8 cellular contexts compared by ENCODE assay signal in genomic region chr11:64000026-64000739, GRCh38. TPM values are rescaled to one million over a fixed set of nuclear protein-coding genes. Genes with fewer than 3 reads are reported as not detected.
A peak's percentile ranks its signal among the peaks of the same experiment; 100 is the strongest.
DNase-seq lines count a peak whose midpoint lies in the region; ATAC-seq and TF ChIP-seq lines count a peak whose summit lies in the region.

No MANE protein-coding gene starts in this region.

- ATAC-seq in HG03108 (IDR thresholded peaks at IDR 0.05; ENCODE audit: unreplicated experiment): peak; percentile 45
- peak; percentile 85 for ATAC-seq in activated CD8-positive, alpha-beta T cell treated with anti-CD3 and anti-CD28 coated beads, Interleukin-2, amount 10 ng/mL, durations not matched to agents 7 days and 5 days
- peak; percentile 85 for ATAC-seq in lung (ENCODE audit: insufficient read depth, low FRiP score)
- ATAC-seq in GM21515 (IDR thresholded peaks at IDR 0.05; ENCODE audit: unreplicated experiment): no peak

- peaks cover 26% of the 10 kb centered on the region for H3K4me1 Mint-ChIP-seq in activated CD8-positive, alpha-beta T cell treated with anti-CD3 and anti-CD28 coated beads, Interleukin-2, amount 10 ng/mL, durations not matched to agents 7 days and 5 days (ENCODE audit: low read depth)

- H3K4me3 Mint-ChIP-seq in activated CD8-positive, alpha-beta T cell treated with anti-CD3 and anti-CD28 coated beads, Interleukin-2, amount 10 ng/mL, durations not matched to agents 7 days and 5 days: no peak overlapping the region

- DNase-seq in DMS153 treated with DMSO at 0.1 percent for 48 hours (lab: John Stamatoyannopoulos, UW; ENCODE audit: unreplicated experiment) (peak; percentile 35), ecto neural progenitor cell (ENCODE audit: low spot score) (peak; percentile 86), lung (ENCODE audit: low spot score) (no peak), NCI-H2171 (lab: John Stamatoyannopoulos, UW) (no peak)
- DNase-seq in activated CD8-positive, alpha-beta T cell treated with anti-CD3 and anti-CD28 coated beads, Interleukin-2, amount 10 ng/mL, durations not matched to agents 7 days and 5 days: peak; percentile 76
- DNase-seq in stimulated activated CD8-positive, alpha-beta memory T cell treated with anti-CD3 and anti-CD28 coated beads, Interleukin-12 subunit alpha, Interleukin-12 subunit beta, amount 100 ng/mL, for 1 hour (ENCODE audit: low read depth): peak; percentile 37

- CTCF ChIA-PET in activated CD8-positive, alpha-beta T cell treated with anti-CD3 and anti-CD28 coated beads, Interleukin-2, amount 10 ng/mL, durations not matched to agents 7 days and 5 days (lab: Charles Lee): interaction anchor here (0.6 to 4.3 kb wide), 37 partner anchors 9 to 979 kb away, joined by 3 to 82 read pairs (median 4); partner anchors contain the start of genes FERMT3, MACROD1, OTUB1 and PRDX5

- H3K27me3 Mint-ChIP-seq in activated CD8-positive, alpha-beta T cell treated with anti-CD3 and anti-CD28 coated beads, Interleukin-2, amount 10 ng/mL, durations not matched to agents 7 days and 5 days (ENCODE audit: low read depth): no peaks in the 10 kb centered on the region

- no peak overlapping the region for H3K4me3 ChIP-seq in lung

- peak; percentile 81 for TF ChIP-seq CTCF in lung (IDR thresholded peaks at IDR 0.05; ENCODE audit: control extremely low read depth, extremely low read depth)

- 2 to 9% methylated on average over 51 to 67 of the region's 67 CpGs for WGBS in lung, 2 donors

- H3K9me3 Mint-ChIP-seq in activated CD8-positive, alpha-beta T cell treated with anti-CD3 and anti-CD28 coated beads, Interleukin-2, amount 10 ng/mL, durations not matched to agents 7 days and 5 days (ENCODE audit: insufficient read depth): no peaks in the 10 kb centered on the region

- H3K36me3 ChIP-seq in lung (ENCODE audit: control insufficient read depth in 2 of 2, insufficient read depth in 2 of 2, low read length in 2 of 2): peaks cover 11 to 34% of the 10 kb centered on the region in 2 donors

- no peaks in the 10 kb centered on the region for H3K27me3 ChIP-seq in lung (ENCODE audit: control insufficient read depth, insufficient read depth)

- H3K4me1 ChIP-seq in lung (ENCODE audit: control insufficient read depth in 2 of 2, insufficient read depth in 2 of 2, low read length in 2 of 2): peaks cover 4 to 16% of the 10 kb centered on the region in 2 donors

- no peak overlapping the region for H3K27ac ChIP-seq in lung (ENCODE audit: low read depth in 1 of 2, low read length in 1 of 2)

- H3K36me3 Mint-ChIP-seq in activated CD8-positive, alpha-beta T cell treated with anti-CD3 and anti-CD28 coated beads, Interleukin-2, amount 10 ng/mL, durations not matched to agents 7 days and 5 days (ENCODE audit: low read depth): peaks cover 21% of the 10 kb centered on the region

- POLR2A ChIA-PET in activated CD8-positive, alpha-beta T cell treated with anti-CD3 and anti-CD28 coated beads, Interleukin-2, amount 10 ng/mL, durations not matched to agents 7 days and 5 days (lab: Charles Lee): interaction anchor here (0.8 to 1.4 kb wide), 3 partner anchors 12 to 148 kb away, joined by 3 to 4 read pairs (median 3); partner anchors contain the start of gene OTUB1

- H3K27ac Mint-ChIP-seq in activated CD8-positive, alpha-beta T cell treated with anti-CD3 and anti-CD28 coated beads, Interleukin-2, amount 10 ng/mL, durations not matched to agents 7 days and 5 days: no peak overlapping the region

- H3K9me3 ChIP-seq in lung (ENCODE audit: control insufficient read depth in 2 of 2, insufficient read depth in 1 of 2, low read length in 1 of 2): peaks cover 0 to 3% of the 10 kb centered on the region in 2 donors

RNA-seq across cellular contexts. Expression of gene OTUB1, which starts 13.9 kb away (rescaled TPM):
- 100 to 1,000 TPM in 1 of 2 experiments, 10 to 100 TPM in 1; 93.7 to 102 TPM for total RNA-seq in activated CD8-positive, alpha-beta T cell treated with anti-CD3 and anti-CD28 coated beads, Interleukin-2, amount 10 ng/mL, durations not matched to agents 7 days and 5 days
- 10 to 100 TPM; 40.8 to 72.2 TPM for total RNA-seq in lung
- 10 to 100 TPM; 72.5 to 95.2 TPM for polyA plus RNA-seq in lung

RNA-seq across cellular contexts. Expression of gene COX8A, which starts 25.8 kb away (rescaled TPM):
- total RNA-seq in activated CD8-positive, alpha-beta T cell treated with anti-CD3 and anti-CD28 coated beads, Interleukin-2, amount 10 ng/mL, durations not matched to agents 7 days and 5 days: 100 to 1,000 TPM; 528 to 569 TPM
- total RNA-seq in lung: 100 to 1,000 TPM; 149 to 362 TPM
- polyA plus RNA-seq in lung: 100 to 1,000 TPM; 666 to 779 TPM

RNA-seq across cellular contexts. Expression of gene FLRT1, which starts 35.5 kb away (rescaled TPM):
- not detected for total RNA-seq in activated CD8-positive, alpha-beta T cell treated with anti-CD3 and anti-CD28 coated beads, Interleukin-2, amount 10 ng/mL, durations not matched to agents 7 days and 5 days
- total RNA-seq in lung: under 1 TPM; 0.18 to 0.34 TPM
- polyA plus RNA-seq in lung: under 1 TPM; 0.02 to 0.06 TPM

Comparison
In these comparisons a context has a peak if more than half of its experiments do, and no peak if none do; other contexts are left out.
1. DNase-seq: peak in DMS153 treated with DMSO at 0.1 percent for 48 hours (single experiment), activated CD8-positive, alpha-beta T cell treated with anti-CD3 and anti-CD28 coated beads, Interleukin-2, amount 10 ng/mL, durations not matched to agents 7 days and 5 days (single experiment), ecto neural progenitor cell (single experiment) and stimulated activated CD8-positive, alpha-beta memory T cell treated with anti-CD3 and anti-CD28 coated beads, Interleukin-12 subunit alpha, Interleukin-12 subunit beta, amount 100 ng/mL, for 1 hour (single experiment); none in lung (single experiment) and NCI-H2171 (single experiment).